Comparison of ENCODE assay signal across 8 cellular contexts in genomic region chr1:149962039-149962647, GRCh38. TPM values are rescaled to one million over a fixed set of nuclear protein-coding genes. Genes with fewer than 3 reads are reported as not detected.
DNase-seq lines count a peak whose midpoint lies in the region; ATAC-seq and TF ChIP-seq lines count a peak whose summit lies in the region.

No MANE protein-coding gene starts in this region.

- peak; percentile 73 for TF ChIP-seq CTCF in epithelial cell of esophagus (IDR thresholded peaks at IDR 0.05; ENCODE audit: insufficient read depth, low read depth, low read length, missing control alignments)
- TF ChIP-seq CTCF in mucosa of descending colon (IDR thresholded peaks at IDR 0.05) = peak; percentile 44
- TF ChIP-seq CTCF in tibial nerve (IDR thresholded peaks at IDR 0.05) = peak; percentile 66 to 91 (median 73)

- H3K9me3 ChIP-seq in mucosa of descending colon = no peaks in the 10 kb centered on the region
- H3K9me3 ChIP-seq in tibial nerve = peaks cover 0 to 5% (median 0%) of the 10 kb centered on the region in 4 donors

- intact Hi-C loops in mucosa of descending colon (cut with DNase I, micrococcal nuclease) = loop anchor here (1.0 to 10.0 kb wide), 4 partner anchors 88 to 223 kb away; no protein-coding TSS in a partner anchor

- WGBS in tibial nerve, 2 donors = 8 to 19% methylated on average over 3 of the region's 3 CpGs

- ATAC-seq in HG02852 (IDR thresholded peaks at IDR 0.05; ENCODE audit: unreplicated experiment) (peak; percentile 43), mucosa of descending colon (peak; percentile 98), GM21367 (IDR thresholded peaks at IDR 0.05; ENCODE audit: unreplicated experiment) (no peak)

- DNase-seq in COLO668 (lab: John Stamatoyannopoulos, UW; ENCODE audit: unreplicated experiment) = peak; percentile 54
- DNase-seq in NCI-H510A (lab: John Stamatoyannopoulos, UW) = peak; percentile 44
- DNase-seq in activated CD4-positive, alpha-beta T cell treated with anti-CD3 and anti-CD28 coated beads, Interleukin-2, amount 50 U/mL, for 4 hours = peak; percentile 22 to 33
- peak; percentile 82 for DNase-seq in epithelial cell of esophagus (ENCODE audit: low read depth)
- DNase-seq in mucosa of descending colon = peak in 1 of 3 donors; percentile 79
- DNase-seq in tibial nerve (ENCODE audit: low spot score in 2 of 2) = peak; percentile 23 to 79

- TF ChIP-seq POLR2A in tibial nerve (IDR thresholded peaks at IDR 0.05) = no peak

- H3K36me3 ChIP-seq in mucosa of descending colon (ENCODE audit: low read depth) (peaks cover 3% of the 10 kb centered on the region), tibial nerve (peaks cover 0 to 72% (median 6%) of the 10 kb centered on the region in 3 donors)

- TF ChIP-seq EP300 in tibial nerve (IDR thresholded peaks at IDR 0.05) = peak; percentile 31 to 40

- H3K4me1 ChIP-seq in mucosa of descending colon (ENCODE audit: low read depth) = no peaks in the 10 kb centered on the region
- peaks cover 0 to 37% (median 10%) of the 10 kb centered on the region in 4 donors for H3K4me1 ChIP-seq in tibial nerve

- H3K4me3 ChIP-seq in epithelial cell of esophagus (ENCODE audit: low read length) = no peak overlapping the region
- no peak overlapping the region for H3K4me3 ChIP-seq in mucosa of descending colon
- H3K4me3 ChIP-seq in tibial nerve = no peak overlapping the region

- peak overlapping the region; percentile 48 to 80 (median 66) for H3K27ac ChIP-seq in tibial nerve

- H3K27me3 ChIP-seq in tibial nerve = no peaks in the 10 kb centered on the region

RNA-seq across cellular contexts. Expression of gene MTMR11, which starts 25.5 kb away (rescaled TPM):
- 100 to 1,000 TPM; 151 to 409 (median 217) TPM for total RNA-seq in mucosa of descending colon
- total RNA-seq in tibial nerve = 10 to 100 TPM; 10.3 to 21.4 (median 13.6) TPM

RNA-seq across cellular contexts. Expression of gene SF3B4, which starts 34.5 kb away (rescaled TPM):
- total RNA-seq in mucosa of descending colon = 10 to 100 TPM; 60.7 to 67.4 (median 64.2) TPM
- total RNA-seq in tibial nerve = 10 to 100 TPM in 2 of 4 donors, 1 to 10 TPM in 2; 6.3 to 14.3 (median 9.7) TPM

RNA-seq across cellular contexts. Expression of gene SV2A, which starts 44.5 kb away (rescaled TPM):
- total RNA-seq in mucosa of descending colon = 1 to 10 TPM in 2 of 3 donors, under 1 TPM in 1; 0.69 to 7.6 (median 1.7) TPM
- 1 to 10 TPM in 2 of 4 donors, under 1 TPM in 2; 0.66 to 2.7 (median 1.8) TPM for total RNA-seq in tibial nerve

RNA-seq across cellular contexts. Expression of gene OTUD7B, which starts 48.4 kb away (rescaled TPM):
- total RNA-seq in mucosa of descending colon (10 to 100 TPM; 39.2 to 52.7 (median 49.3) TPM), tibial nerve (10 to 100 TPM; 54.3 to 84.6 (median 80.1) TPM)

Comparison
In these comparisons a context has a peak if more than half of its experiments do, and no peak if none do; other contexts are left out.
1. RNA of gene MTMR11, which starts 25.5 kb away (total RNA-seq): 151 to 409 TPM in mucosa of descending colon; 10.3 to 21.4 TPM in tibial nerve; every median in the first group is over 4 times any median in the second.
2. RNA of gene SF3B4, which starts 34.5 kb away (total RNA-seq): 60.7 to 67.4 TPM in mucosa of descending colon; 6.3 to 14.3 TPM in tibial nerve; every median in the first group is over 4 times any median in the second.
3. Peak in every context shown above with its lines, with median percentiles within 50 percentile points of each other: CTCF ChIP-seq.